Comparison of ENCODE assay signal across 24 cellular contexts in genomic region chr3:62686486-62686885, GRCh38.
DNase-seq lines count a peak whose midpoint lies in the region; ATAC-seq and TF ChIP-seq lines count a peak whose summit lies in the region.
"Had no signal": no experiment of that assay in that cellular context is flagged by ENCODE, and none has a peak within 500 bp of the region (broad histone marks: within the 10 kb centered on the region; RNA-seq: fewer than 3 reads in every experiment).

No MANE protein-coding gene starts in this region.

- H3K36me3 ChIP-seq in adipocyte (ENCODE audit: control insufficient read depth, insufficient read depth, low read length, severe bottlenecking) (no peaks in the 10 kb centered on the region), gastrocnemius medialis (no peaks in the 10 kb centered on the region)
- H3K36me3 ChIP-seq: heart right ventricle, left ventricle myocardium inferior, MG63, Peyer's patch had no signal

- intact Hi-C loops in gastrocnemius medialis (cut with DNase I; ENCODE audit: low total_unique reads) = no loop called here

- H3K4me1 ChIP-seq in adipocyte (ENCODE audit: control insufficient read depth, insufficient read depth, low read length) = peaks cover 15% of the 10 kb centered on the region
- no peaks in the 10 kb centered on the region for H3K4me1 ChIP-seq in gastrocnemius medialis
- H3K4me1 ChIP-seq: Peyer's patch had no signal

- H3K27ac ChIP-seq in gastrocnemius medialis = peak overlapping the region in 1 of 4 donors; percentile 18
- H3K27ac ChIP-seq: heart right ventricle, HL-60, left ventricle myocardium inferior, Peyer's patch, SK-N-MC had no signal

- TF ChIP-seq POLR2A in gastrocnemius medialis (IDR thresholded peaks at IDR 0.05) = no peak

- no peak for TF ChIP-seq CTCF in fibroblast of mammary gland (conservative IDR thresholded peaks at IDR 0.05; ENCODE audit: control insufficient read depth, insufficient read depth, low read depth, low read length)
- no peak for TF ChIP-seq CTCF in gastrocnemius medialis (IDR thresholded peaks at IDR 0.05 in 4 of 5, conservative IDR thresholded peaks at IDR 0.05 in 1 of 5)

- in situ Hi-C loops in gastrocnemius medialis (cut with MboI; ENCODE audit: low sequenced_read_pairs in 4 of 4) (no loop called here), KBM-7 (cut with MboI; ENCODE audit: low pct_unique_long_range_greater_than_20kb, low sequenced_read_pairs) (no loop called here)

- ATAC-seq in gastrocnemius medialis = peak; percentile 68 to 72
- ATAC-seq in HG02763 (IDR thresholded peaks at IDR 0.05; ENCODE audit: unreplicated experiment) = no peak
- ATAC-seq: heart right ventricle, sciatic nerve had no signal

- H3K9ac ChIP-seq in adipocyte (ENCODE audit: low read length) = no peak overlapping the region

- no peak overlapping the region for H3K4me3 ChIP-seq in adipocyte (ENCODE audit: low read length)
- no peak overlapping the region for H3K4me3 ChIP-seq in fibroblast of mammary gland (ENCODE audit: control insufficient read depth, low read depth, low read length)
- no peak overlapping the region for H3K4me3 ChIP-seq in gastrocnemius medialis
- H3K4me3 ChIP-seq: dorsolateral prefrontal cortex, heart right ventricle, left ventricle myocardium inferior, MG63, Peyer's patch, SK-N-MC had no signal

- no peaks in the 10 kb centered on the region for H3K9me3 ChIP-seq in adipocyte (ENCODE audit: control insufficient read depth, low read length)
- H3K9me3 ChIP-seq in gastrocnemius medialis = no peaks in the 10 kb centered on the region
- H3K9me3 ChIP-seq: heart right ventricle, left ventricle myocardium inferior, MG63, Peyer's patch had no signal

- H3K27me3 ChIP-seq in adipocyte (replicated peaks; ENCODE audit: control insufficient read depth, insufficient read depth, low read length) (peaks cover 19% of the 10 kb centered on the region), gastrocnemius medialis (no peaks in the 10 kb centered on the region)
- H3K27me3 ChIP-seq: heart right ventricle, MG63, Peyer's patch had no signal

- DNase-seq in HCEC 1CT (peak; percentile 95), adipocyte (ENCODE audit: low read depth) (peak; percentile 86), fibroblast of mammary gland (ENCODE audit: low read depth) (peak; percentile 76), gastrocnemius medialis (no peak), GM19238 (ENCODE audit: insufficient read length, low spot score) (no peak), DMS 273 (lab: John Stamatoyannopoulos, UW; ENCODE audit: unreplicated experiment) (no peak), KBM-7 (no peak)
- DNase-seq: activated B cell treated with CpG ODN at 0.5 μM for 24 hours; activated CD4-positive, alpha-beta memory T cell treated with anti-CD3 and anti-CD28 coated beads, Interleukin-2, amount 10 ng/mL, durations not matched to agents 7 days and 5 days; caudate nucleus; dorsolateral prefrontal cortex; heart right ventricle; IMR-90; left ventricle myocardium inferior; MG63; NCI-H1417 treated with DMSO at 0.1 percent for 48 hours; NCI-H2107; NCI-H510A; Peyer's patch; posterior cingulate gyrus had no signal

Comparison
In these comparisons a context has a peak if more than half of its experiments do, and no peak if none do; other contexts are left out.
1. DNase-seq: peak in HCEC 1CT (single experiment), adipocyte (single experiment) and fibroblast of mammary gland (single experiment); none in gastrocnemius medialis (0 of 2), GM19238 (single experiment), DMS 273 (single experiment) and KBM-7 (single experiment).